In the genomic region with DNA sequence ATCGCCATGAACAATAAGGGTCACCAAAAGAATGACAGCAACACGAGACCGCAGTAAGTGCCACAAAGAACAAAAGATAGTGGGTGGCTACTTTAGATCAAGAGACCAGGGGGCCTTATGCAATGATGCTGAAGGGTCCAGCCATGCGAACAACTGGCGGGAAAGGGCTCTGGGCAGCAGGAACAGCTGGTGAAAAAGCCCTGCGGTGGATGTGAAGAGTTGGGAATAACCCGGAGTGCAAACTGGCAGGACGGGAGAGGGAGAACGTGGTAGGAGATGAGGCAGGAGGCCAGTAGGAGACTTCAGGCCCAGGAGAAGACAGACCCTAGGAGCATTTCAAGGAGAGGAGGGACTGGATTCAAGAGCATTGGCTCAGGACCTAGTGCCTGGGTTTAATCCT, we compare ENCODE assay signal across 21 cellular contexts.
"Had no signal": no experiment of that assay in that cellular context is flagged by ENCODE, and none has a peak within 500 bp of the region (broad histone marks: within the 10 kb centered on the region; RNA-seq: fewer than 3 reads in every experiment).

No MANE protein-coding gene starts in this region.

- DNase-seq: activated CD4-positive, alpha-beta T cell treated with anti-CD3 and anti-CD28 coated beads for 1 hour; activated CD4-positive, alpha-beta T cell treated with anti-CD3 and anti-CD28 coated beads, Interleukin-2, amount 50 U/mL, for 4 hours; activated effector memory CD4-positive, alpha-beta T cell treated with anti-CD3 and anti-CD28 coated beads, Interleukin-2, amount 50 U/mL, for 16 hours; activated naive CD4-positive, alpha-beta T cell treated with anti-CD3 and anti-CD28 coated beads, Interleukin-2, amount 50 U/mL, for 16 hours; activated T-cell treated with anti-CD3 and anti-CD28 coated beads, Interleukin-2, amount 50 U/mL, for 72 hours; aorta; dermis blood vessel endothelial cell; effector memory CD8-positive, alpha-beta T cell; kidney; mammary epithelial cell; naive thymus-derived CD4-positive, alpha-beta T cell; pancreas; retina; stimulated activated CD4-positive, alpha-beta T cell treated with anti-CD3 and anti-CD28 coated beads, Interleukin-15, amount 100 ng/mL, for 24 hours; stimulated activated CD4-positive, alpha-beta T cell treated with anti-CD3 and anti-CD28 coated beads, Interleukin-2, amount 100 ng/mL, for 48 hours; stimulated activated naive CD8-positive, alpha-beta T cell treated with anti-CD3 and anti-CD28 coated beads, Interleukin-15, amount 100 ng/mL, for 72 hours; SW 1271; T-helper 2 cell had no signal

- H3K4me3 ChIP-seq: pancreas had no signal

- H3K4me1 Mint-ChIP-seq: stimulated activated naive CD8-positive, alpha-beta T cell treated with anti-CD3 and anti-CD28 coated beads, Interleukin-15, amount 100 ng/mL, for 72 hours had no signal

- H3K27me3 Mint-ChIP-seq: effector memory CD8-positive, alpha-beta T cell; stimulated activated naive CD8-positive, alpha-beta T cell treated with anti-CD3 and anti-CD28 coated beads, Interleukin-15, amount 100 ng/mL, for 72 hours; type B pancreatic cell had no signal

- H3K9me3 ChIP-seq: pancreas had no signal

- H3K4me3 Mint-ChIP-seq: activated T-cell treated with anti-CD3 and anti-CD28 coated beads, Interleukin-2, amount 50 U/mL, for 72 hours; effector memory CD8-positive, alpha-beta T cell; naive thymus-derived CD4-positive, alpha-beta T cell; stimulated activated naive CD8-positive, alpha-beta T cell treated with anti-CD3 and anti-CD28 coated beads, Interleukin-15, amount 100 ng/mL, for 72 hours; type B pancreatic cell had no signal

- H3K27ac ChIP-seq: pancreas, VCaP had no signal

- ATAC-seq: activated T-cell treated with anti-CD3 and anti-CD28 coated beads, Interleukin-2, amount 50 U/mL, for 72 hours; effector memory CD8-positive, alpha-beta T cell; left lobe of liver; naive thymus-derived CD4-positive, alpha-beta T cell; pancreas; stimulated activated naive CD8-positive, alpha-beta T cell treated with anti-CD3 and anti-CD28 coated beads, Interleukin-15, amount 100 ng/mL, for 72 hours had no signal

- H3K27ac Mint-ChIP-seq: activated T-cell treated with anti-CD3 and anti-CD28 coated beads, Interleukin-2, amount 50 U/mL, for 72 hours; type B pancreatic cell had no signal

- H3K27me3 ChIP-seq: pancreas had no signal

- H3K9me3 Mint-ChIP-seq: activated T-cell treated with anti-CD3 and anti-CD28 coated beads, Interleukin-2, amount 50 U/mL, for 72 hours; effector memory CD8-positive, alpha-beta T cell; stimulated activated naive CD8-positive, alpha-beta T cell treated with anti-CD3 and anti-CD28 coated beads, Interleukin-15, amount 100 ng/mL, for 72 hours; type B pancreatic cell had no signal
